ENCODE assay signal across 14 cellular contexts in genomic region chr4:26751838-26752237, GRCh38.
DNase-seq lines count a peak whose midpoint lies in the region; ATAC-seq and TF ChIP-seq lines count a peak whose summit lies in the region.
"Had no signal": no experiment of that assay in that cellular context is flagged by ENCODE, and none has a peak within 500 bp of the region (broad histone marks: within the 10 kb centered on the region; RNA-seq: fewer than 3 reads in every experiment).

No MANE protein-coding gene starts in this region.

- no peaks in the 10 kb centered on the region for H3K27me3 Mint-ChIP-seq in endothelial cell (ENCODE audit: unreplicated experiment)
- H3K27me3 Mint-ChIP-seq: progenitor cell of endocrine pancreas had no signal

- H3K4me3 Mint-ChIP-seq in endothelial cell (ENCODE audit: unreplicated experiment), result no peak overlapping the region
- H3K4me3 Mint-ChIP-seq: CD8-positive, alpha-beta T cell had no signal

- H3K36me3 Mint-ChIP-seq in endothelial cell (ENCODE audit: low read depth, unreplicated experiment), result no peaks in the 10 kb centered on the region

- H3K27ac Mint-ChIP-seq in endothelial cell (ENCODE audit: unreplicated experiment), result no peak overlapping the region
- H3K27ac Mint-ChIP-seq: progenitor cell of endocrine pancreas had no signal

- DNase-seq in NCI-H1417 treated with DMSO at 0.1 percent for 48 hours (lab: John Stamatoyannopoulos, UW) (no peak), endothelial cell (ENCODE audit: low spot score) (no peak), DMS53 treated with DMSO at 0.1 percent for 48 hours (lab: John Stamatoyannopoulos, UW; ENCODE audit: unreplicated experiment) (no peak)
- DNase-seq in stimulated activated CD4-positive, alpha-beta T cell treated with anti-CD3 and anti-CD28 coated beads, Interleukin-4, amount 100 ng/mL, for 1 hour, result no peak
- DNase-seq: activated gamma-delta T cell; CD8-positive, alpha-beta T cell; left ventricle myocardium inferior; NCI-H2107 had no signal

- no peak for TF ChIP-seq CTCF in endothelial cell (IDR thresholded peaks at IDR 0.05; ENCODE audit: unreplicated experiment)

- ATAC-seq in GM18508 (IDR thresholded peaks at IDR 0.05; ENCODE audit: insufficient read depth, unreplicated experiment) (peak; percentile 89), GM19438 (IDR thresholded peaks at IDR 0.05; ENCODE audit: low read depth, unreplicated experiment) (peak; percentile 63), HG02852 (IDR thresholded peaks at IDR 0.05; ENCODE audit: unreplicated experiment) (peak; percentile 95), HG03520 (IDR thresholded peaks at IDR 0.05; ENCODE audit: unreplicated experiment) (peak; percentile 97)
- ATAC-seq: CD8-positive, alpha-beta T cell; HepG2 had no signal

- no peaks in the 10 kb centered on the region for H3K9me3 Mint-ChIP-seq in endothelial cell (ENCODE audit: unreplicated experiment)
- H3K9me3 Mint-ChIP-seq: CD8-positive, alpha-beta T cell had no signal

- H3K4me1 Mint-ChIP-seq in endothelial cell (ENCODE audit: unreplicated experiment), result peaks cover 9% of the 10 kb centered on the region
